8 cellular contexts compared by ENCODE assay signal in genomic region chr4:118968006-118968405, GRCh38.
A peak's percentile ranks its signal among the peaks of the same experiment; 100 is the strongest.
DNase-seq lines count a peak whose midpoint lies in the region; ATAC-seq and TF ChIP-seq lines count a peak whose summit lies in the region.

No MANE protein-coding gene starts in this region.

- POLR2A ChIA-PET in activated CD8-positive, alpha-beta T cell treated with anti-CD3 and anti-CD28 coated beads for 36 hours (lab: Charles Lee) = interaction anchor here (0.6 kb wide), 1 partner anchor 89 kb away, joined by 3 read pairs; no protein-coding TSS in a partner anchor

- CTCF ChIA-PET in activated CD8-positive, alpha-beta T cell treated with anti-CD3 and anti-CD28 coated beads for 36 hours (lab: Charles Lee) = interaction anchor here (1.0 to 1.8 kb wide), 2 partner anchors 13 to 197 kb away, joined by 5 to 10 read pairs; no protein-coding TSS in a partner anchor

- peak overlapping the region; percentile 36 for H3K27ac Mint-ChIP-seq in activated CD8-positive, alpha-beta T cell treated with anti-CD3 and anti-CD28 coated beads for 36 hours

- intact Hi-C loops in activated CD8-positive, alpha-beta T cell treated with anti-CD3 and anti-CD28 coated beads for 36 hours (cut with micrococcal nuclease) = loop anchor here (10.0 kb wide), 1 partner anchor 193 kb away; no protein-coding TSS in a partner anchor
- intact Hi-C loops in left ventricle myocardium superior (cut with micrococcal nuclease) = loop anchor here (5.0 to 10.0 kb wide), 3 partner anchors 73 to 223 kb away; no protein-coding TSS in a partner anchor

- peaks cover 6% of the 10 kb centered on the region for H3K4me1 Mint-ChIP-seq in activated CD8-positive, alpha-beta T cell treated with anti-CD3 and anti-CD28 coated beads for 36 hours (ENCODE audit: low read depth)

- no peaks in the 10 kb centered on the region for H3K9me3 Mint-ChIP-seq in activated CD8-positive, alpha-beta T cell treated with anti-CD3 and anti-CD28 coated beads for 36 hours

- peak; percentile 99 for ATAC-seq in GM21526 (IDR thresholded peaks at IDR 0.05; ENCODE audit: low FRiP score, unreplicated experiment)
- peak; percentile 79 for ATAC-seq in activated CD8-positive, alpha-beta T cell treated with anti-CD3 and anti-CD28 coated beads for 36 hours
- peak; percentile 82 for ATAC-seq in left ventricle myocardium superior

- H3K4me3 ChIP-seq in retinal pigment epithelial cell (ENCODE audit: low read length) = no peak overlapping the region

- DNase-seq in GM03348 (ENCODE audit: low spot score) (peak; percentile 56), HPDE6-E6E7 (ENCODE audit: extremely low spot score) (peak; percentile 58), left ventricle myocardium superior (no peak), retinal pigment epithelial cell (ENCODE audit: low read depth) (peak; percentile 88), NCI-H524 (lab: John Stamatoyannopoulos, UW) (no peak)
- DNase-seq in activated CD8-positive, alpha-beta T cell treated with anti-CD3 and anti-CD28 coated beads for 36 hours = peak; percentile 12
- no peak for DNase-seq in NK-92 treated with Interleukin-12 subunit alpha and Interleukin-12 subunit beta, amount 100 ng/mL, for 24 hours (lab: John Stamatoyannopoulos, UW)

- H3K4me3 Mint-ChIP-seq in activated CD8-positive, alpha-beta T cell treated with anti-CD3 and anti-CD28 coated beads for 36 hours = no peak overlapping the region

- no peaks in the 10 kb centered on the region for H3K27me3 Mint-ChIP-seq in activated CD8-positive, alpha-beta T cell treated with anti-CD3 and anti-CD28 coated beads for 36 hours

- H3K36me3 Mint-ChIP-seq in activated CD8-positive, alpha-beta T cell treated with anti-CD3 and anti-CD28 coated beads for 36 hours (ENCODE audit: low read depth) = no peaks in the 10 kb centered on the region

- TF ChIP-seq CTCF in activated CD8-positive, alpha-beta T cell treated with anti-CD3 and anti-CD28 coated beads for 36 hours (IDR thresholded peaks at IDR 0.05) = no peak
- no peak for TF ChIP-seq CTCF in retinal pigment epithelial cell (conservative IDR thresholded peaks at IDR 0.05; ENCODE audit: low read depth, low read length)

Comparison
In these comparisons a context has a peak if more than half of its experiments do, and no peak if none do; other contexts are left out.
1. DNase-seq: peak in GM03348 (single experiment), HPDE6-E6E7 (single experiment), activated CD8-positive, alpha-beta T cell treated with anti-CD3 and anti-CD28 coated beads for 36 hours (single experiment) and retinal pigment epithelial cell (single experiment); none in left ventricle myocardium superior (single experiment), NK-92 treated with Interleukin-12 subunit alpha and Interleukin-12 subunit beta, amount 100 ng/mL, for 24 hours (single experiment) and NCI-H524 (0 of 2).
2. Peak in every context shown above with its lines, with median percentiles within 50 percentile points of each other: ATAC-seq.